ENCODE assay signal across 19 cellular contexts in genomic region chr15:62935300-62936081, GRCh38.
A peak's percentile ranks its signal among the peaks of the same experiment; 100 is the strongest.
DNase-seq lines count a peak whose midpoint lies in the region; ATAC-seq, FAIRE-seq and TF ChIP-seq lines count a peak whose summit lies in the region.
"Had no signal": no experiment of that assay in that cellular context is flagged by ENCODE, and none has a peak within 500 bp of the region (broad histone marks: within the 10 kb centered on the region; RNA-seq: fewer than 3 reads in every experiment).

No MANE protein-coding gene starts in this region.

- H3K9me3 ChIP-seq in MG63 = no peaks in the 10 kb centered on the region
- H3K9me3 ChIP-seq: body of pancreas, HAP-1 had no signal

- ATAC-seq in GM18520 (IDR thresholded peaks at IDR 0.05; ENCODE audit: unreplicated experiment) (peak; percentile 79), HG03354 (IDR thresholded peaks at IDR 0.05; ENCODE audit: poor library complexity, severe bottlenecking, unreplicated experiment) (peak; percentile 47)
- ATAC-seq: body of pancreas; naive thymus-derived CD4-positive, alpha-beta T cell; sciatic nerve; stimulated activated naive CD8-positive, alpha-beta T cell treated with anti-CD3 and anti-CD28 coated beads, Interleukin-15, amount 100 ng/mL, for 72 hours had no signal

- no peak for TF ChIP-seq POLR2A in H54 (IDR thresholded peaks at IDR 0.05; ENCODE audit: low read depth, low read length)

- H3K27me3 ChIP-seq in MG63 = no peaks in the 10 kb centered on the region
- H3K27me3 ChIP-seq: body of pancreas had no signal

- no peak for FAIRE-seq in H54 (lab: Jason Lieb, UNC)
- FAIRE-seq: endometrium, HTR-8/SVneo had no signal

- peak; percentile 71 for DNase-seq in cerebellum (ENCODE audit: low spot score)
- DNase-seq in renal cortical epithelial cell (ENCODE audit: low read depth) = peak; percentile 59
- DNase-seq in MG63 = no peak
- DNase-seq in activated CD4-positive, alpha-beta T cell treated with anti-CD3 and anti-CD28 coated beads, Interleukin-2, amount 50 U/mL, for 4 hours = no peak
- DNase-seq in H54 (ENCODE audit: insufficient read length, low spot score) = no peak
- DNase-seq: activated gamma-delta T cell; body of pancreas; CD4-positive, alpha-beta T cell; GDM1; left cardiac atrium; naive thymus-derived CD4-positive, alpha-beta T cell; NCI-H1092; stimulated activated naive CD8-positive, alpha-beta T cell treated with anti-CD3 and anti-CD28 coated beads, Interleukin-15, amount 100 ng/mL, for 72 hours had no signal

- H3K4me3 ChIP-seq in MG63 = no peak overlapping the region
- H3K4me3 ChIP-seq: body of pancreas, HAP-1 had no signal

- no peaks in the 10 kb centered on the region for H3K36me3 ChIP-seq in MG63
- H3K36me3 ChIP-seq: HAP-1 had no signal

Comparison
In these comparisons a context has a peak if more than half of its experiments do, and no peak if none do; other contexts are left out.
1. DNase-seq: peak in cerebellum (single experiment) and renal cortical epithelial cell (single experiment); none in MG63 (single experiment), activated CD4-positive, alpha-beta T cell treated with anti-CD3 and anti-CD28 coated beads, Interleukin-2, amount 50 U/mL, for 4 hours (0 of 2) and H54 (single experiment).